In the genomic region with DNA sequence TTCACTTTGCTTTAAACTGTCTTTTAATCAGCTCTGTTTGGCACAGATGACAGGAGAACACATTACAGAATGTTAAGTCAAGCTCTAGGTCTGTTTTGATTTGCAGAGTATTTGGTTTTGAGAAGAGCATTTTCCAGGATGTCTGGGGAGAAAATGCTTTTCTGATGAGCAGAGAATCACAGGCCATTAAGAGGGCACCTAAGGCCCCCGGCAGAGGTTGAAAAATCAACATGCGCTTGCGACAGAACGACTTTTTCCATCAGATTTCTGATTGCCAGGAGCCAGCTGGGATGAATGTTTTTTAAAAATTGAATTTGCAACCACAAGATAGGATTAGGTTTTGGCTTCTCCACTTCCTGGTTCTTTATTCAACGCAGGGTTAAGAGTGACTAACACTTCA, we compare ENCODE assay signal across 8 cellular contexts.
"Had no signal": no experiment of that assay in that cellular context is flagged by ENCODE, and none has a peak within 500 bp of the region (broad histone marks: within the 10 kb centered on the region; RNA-seq: fewer than 3 reads in every experiment).

No MANE protein-coding gene starts in this region.

- H3K4me3 ChIP-seq: GM23248 had no signal

- H3K27ac ChIP-seq: GM23248, HL-60, KMS-11 had no signal

- DNase-seq: GM23248, GOT3, H9, HCEC 1CT, KBM-7 had no signal

- FAIRE-seq: H54 had no signal
